8 cellular contexts compared by ENCODE assay signal in genomic region chr22:28019881-28020861, GRCh38.
DNase-seq lines count a peak whose midpoint lies in the region; ATAC-seq and TF ChIP-seq lines count a peak whose summit lies in the region.

No MANE protein-coding gene starts in this region.

- no peak overlapping the region for H3K4me3 ChIP-seq in upper lobe of left lung

- ATAC-seq in Right ventricle myocardium superior (ENCODE audit: poor library complexity) (peak; percentile 73), upper lobe of left lung (ENCODE audit: low FRiP score in 2 of 2) (peak; percentile 70 to 84), GM18517 (IDR thresholded peaks at IDR 0.05; ENCODE audit: unreplicated experiment) (no peak)

- H3K9me3 ChIP-seq in upper lobe of left lung: no peaks in the 10 kb centered on the region

- no peak for TF ChIP-seq POLR2A in upper lobe of left lung (IDR thresholded peaks at IDR 0.05)

- intact Hi-C loops in Right ventricle myocardium superior (cut with DNase I): loop anchor here (2.0 to 10.0 kb wide), 2 partner anchors 575 to 815 kb away; no protein-coding TSS in a partner anchor

- TF ChIP-seq CTCF in upper lobe of left lung (IDR thresholded peaks at IDR 0.05): peak; percentile 89 to 99 (median 94)

- H3K4me1 ChIP-seq in upper lobe of left lung: peaks cover 10 to 31% (median 15%) of the 10 kb centered on the region in 4 donors

- TF ChIP-seq EP300 in upper lobe of left lung (IDR thresholded peaks at IDR 0.05): no peak

- 43 to 50% methylated on average over 12 to 20 of the region's 20 CpGs for WGBS in upper lobe of left lung, 2 donors

- DNase-seq in EH (ENCODE audit: low read depth): peak; percentile 79
- peak; percentile 57 for DNase-seq in HT1080 (ENCODE audit: low read depth)
- peak; percentile 69 for DNase-seq in SK-MEL-5 (ENCODE audit: low read depth, low spot score)
- peak; percentile 69 for DNase-seq in activated naive CD4-positive, alpha-beta T cell treated with anti-CD3 and anti-CD28 coated beads, Interleukin-2, amount 50 U/mL, for 16 hours
- peak; percentile 84 for DNase-seq in Right ventricle myocardium superior
- DNase-seq in pons (ENCODE audit: low spot score): peak; percentile 57
- DNase-seq in upper lobe of left lung: peak; percentile 69 to 90

- peak overlapping the region in 3 of 4 donors; percentile 23 to 79 (median 61) for H3K27ac ChIP-seq in upper lobe of left lung

- no peaks in the 10 kb centered on the region for H3K36me3 ChIP-seq in upper lobe of left lung

- in situ Hi-C loops in SK-MEL-5 (cut with HindIII; ENCODE audit: low pct_unique_long_range_greater_than_20kb, low sequenced_read_pairs): no loop called here

- H3K27me3 ChIP-seq in upper lobe of left lung: no peaks in the 10 kb centered on the region
